ENCODE assay signal across 16 cellular contexts in the genomic region with DNA sequence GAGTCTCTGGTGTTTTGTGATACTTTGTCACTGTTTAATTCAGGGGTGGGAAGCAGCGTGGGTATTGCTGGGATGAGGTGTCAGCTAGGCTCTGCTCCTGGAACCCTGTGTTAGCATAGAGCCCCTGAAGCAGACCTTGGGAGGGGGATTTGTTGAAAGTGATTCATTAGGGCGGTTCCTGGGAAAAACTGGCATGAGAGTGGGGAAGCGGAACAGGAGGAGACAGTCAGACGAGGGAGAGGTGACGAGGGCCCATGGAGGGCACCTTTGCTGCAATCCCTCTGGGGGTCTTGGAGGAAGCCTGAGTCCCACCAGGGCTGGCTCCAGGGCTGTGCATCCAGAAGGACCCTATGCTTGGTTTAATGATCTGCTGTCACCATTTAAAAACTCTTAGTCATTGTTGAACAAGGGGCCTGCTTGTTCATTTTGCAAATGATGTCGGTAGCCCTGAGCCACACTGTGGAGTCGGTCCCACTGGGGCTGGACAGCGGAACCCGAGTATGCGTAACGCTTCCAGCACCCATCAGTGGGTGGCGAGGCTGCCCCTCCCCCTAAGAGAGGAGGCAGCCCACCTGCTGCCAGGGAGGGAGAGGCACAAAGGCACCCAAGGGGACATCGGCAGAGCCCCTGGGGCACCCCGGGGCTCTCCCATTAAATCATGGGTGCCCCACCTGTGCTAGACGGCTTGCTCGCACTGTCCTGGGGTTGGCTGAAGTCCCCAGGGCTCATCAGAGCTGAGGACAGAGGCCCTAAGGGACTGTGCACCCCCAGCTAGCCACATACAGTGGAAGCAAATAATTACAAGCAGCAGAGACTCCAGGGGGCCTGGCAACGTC. TPM values are rescaled to one million over a fixed set of nuclear protein-coding genes. Genes with fewer than 3 reads are reported as not detected.
DNase-seq lines count a peak whose midpoint lies in the region; ATAC-seq and TF ChIP-seq lines count a peak whose summit lies in the region.
"Had no signal": no experiment of that assay in that cellular context is flagged by ENCODE, and none has a peak within 500 bp of the region (broad histone marks: within the 10 kb centered on the region; RNA-seq: fewer than 3 reads in every experiment).

No MANE protein-coding gene starts in this region.

- H3K27ac ChIP-seq in BLaER1 (no peak overlapping the region), HEK293 (ENCODE audit: extremely low read depth, low read depth, low read length) (no peak overlapping the region)
- H3K27ac ChIP-seq: 22Rv1 had no signal

- H3K4me3 ChIP-seq in BLaER1 (no peak overlapping the region), HEK293 (ENCODE audit: low read depth, low read length) (no peak overlapping the region), foreskin fibroblast (ENCODE audit: low read depth in 1 of 2, low read length in 2 of 2) (no peak overlapping the region)
- H3K4me3 ChIP-seq: HAP-1 had no signal

- no peaks in the 10 kb centered on the region for H4K20me1 ChIP-seq in BLaER1

- H3K4me1 ChIP-seq in BLaER1 (peaks cover 5% of the 10 kb centered on the region; the same call in 1 of the 2 replicates), HEK293 (ENCODE audit: control insufficient read depth, insufficient read depth, low read length) (no peaks in the 10 kb centered on the region)
- H3K4me1 ChIP-seq: HAP-1 had no signal

- ATAC-seq in stimulated activated naive B cell treated with anti-CD40 and anti-IgM and Interleukin-4, amounts not matched to agents 10 μg/mL and 1 μg/mL and 100 μg/mL, for 72 hours (replicated peaks) = no peak
- ATAC-seq: HepG2 had no signal

- POLR2A ChIA-PET in HEK293 (lab: Yijun Ruan, JAX) = no interaction called here
- POLR2A ChIA-PET in MCF 10A (lab: Yijun Ruan, JAX) = no interaction called here

- DNase-seq in left kidney (ENCODE audit: low read depth, low spot score) (peak; percentile 59), posterior vena cava (ENCODE audit: low spot score) (peak; percentile 64), foreskin fibroblast (no peak), kidney tubule cell (ENCODE audit: low spot score) (no peak), MCF 10A (ENCODE audit: unreplicated experiment) (no peak)
- DNase-seq in stimulated activated naive B cell treated with anti-CD40 and anti-IgM and Interleukin-4, amounts not matched to agents 10 μg/mL and 1 μg/mL and 100 μg/mL, for 72 hours = no peak
- DNase-seq: CD4-positive, CD25-positive, alpha-beta regulatory T cell; DMS53; GOT3; HFFc6 had no signal

- TF ChIP-seq CTCF in HEK293 (tag by site-specific recombination; IDR thresholded peaks at IDR 0.05) (no peak), foreskin fibroblast (IDR thresholded peaks at IDR 0.05; ENCODE audit: low read depth, low read length) (no peak), MCF 10A (IDR thresholded peaks at IDR 0.05; ENCODE audit: unreplicated experiment) (no peak)

- H3K9me3 Mint-ChIP-seq in stimulated activated naive B cell treated with anti-CD40 and anti-IgM and Interleukin-4, amounts not matched to agents 10 μg/mL and 1 μg/mL and 100 μg/mL, for 72 hours = peaks cover 3% of the 10 kb centered on the region in 2 donors
- no peaks in the 10 kb centered on the region for H3K9me3 Mint-ChIP-seq in MCF 10A (ENCODE audit: unreplicated experiment)

- CTCF ChIA-PET in HEK293 (lab: Yijun Ruan, JAX) (interaction anchor here (0.7 to 1.0 kb wide), 2 partner anchors 53 to 687 kb away, joined by 3 read pairs; no protein-coding TSS in a partner anchor), MCF 10A (lab: Yijun Ruan, JAX) (no interaction called here)

- no peaks in the 10 kb centered on the region for H3K36me3 Mint-ChIP-seq in stimulated activated naive B cell treated with anti-CD40 and anti-IgM and Interleukin-4, amounts not matched to agents 10 μg/mL and 1 μg/mL and 100 μg/mL, for 72 hours
- H3K36me3 Mint-ChIP-seq in MCF 10A (ENCODE audit: insufficient read depth, unreplicated experiment) = no peaks in the 10 kb centered on the region
- H3K36me3 Mint-ChIP-seq: CD4-positive, CD25-positive, alpha-beta regulatory T cell had no signal

- intact Hi-C loops in posterior vena cava (cut with DNase I) = no loop called here
- intact Hi-C loops in MCF 10A (cut with micrococcal nuclease) = no loop called here

- H3K4me2 ChIP-seq in BLaER1 = 0 out of 2 replicates have a peak overlapping the region, but pooled peaks have one; percentile 10

- H3K36me3 ChIP-seq in BLaER1 = no peaks in the 10 kb centered on the region
- no peaks in the 10 kb centered on the region for H3K36me3 ChIP-seq in HEK293 (ENCODE audit: control insufficient read depth in 2 of 2, insufficient read depth in 1 of 2, low read length in 2 of 2)
- H3K36me3 ChIP-seq: HAP-1 had no signal

- H3K27me3 Mint-ChIP-seq in stimulated activated naive B cell treated with anti-CD40 and anti-IgM and Interleukin-4, amounts not matched to agents 10 μg/mL and 1 μg/mL and 100 μg/mL, for 72 hours = peaks cover 4 to 11% of the 10 kb centered on the region in 2 donors
- peaks cover 10% of the 10 kb centered on the region for H3K27me3 Mint-ChIP-seq in MCF 10A (ENCODE audit: insufficient read depth, unreplicated experiment)
- H3K27me3 Mint-ChIP-seq: CD4-positive, CD25-positive, alpha-beta regulatory T cell had no signal

- no peaks in the 10 kb centered on the region for H3K4me1 Mint-ChIP-seq in stimulated activated naive B cell treated with anti-CD40 and anti-IgM and Interleukin-4, amounts not matched to agents 10 μg/mL and 1 μg/mL and 100 μg/mL, for 72 hours
- no peaks in the 10 kb centered on the region for H3K4me1 Mint-ChIP-seq in MCF 10A (ENCODE audit: insufficient read depth, unreplicated experiment)
- H3K4me1 Mint-ChIP-seq: CD4-positive, CD25-positive, alpha-beta regulatory T cell had no signal

- H3K27me3 ChIP-seq in BLaER1 = no peaks in the 10 kb centered on the region

- H3K9me3 ChIP-seq in BLaER1 (no peaks in the 10 kb centered on the region), HEK293 (ENCODE audit: control insufficient read depth, insufficient read depth, low read depth, low read length) (no peaks in the 10 kb centered on the region)
- H3K9me3 ChIP-seq: HAP-1 had no signal

- BruUV-seq in MCF 10A (replicated peaks; lab: Mats Ljungman, UMichigan) = no TSS peak

- H3K9ac ChIP-seq in BLaER1 = no peak overlapping the region

- H3K27ac Mint-ChIP-seq in stimulated activated naive B cell treated with anti-CD40 and anti-IgM and Interleukin-4, amounts not matched to agents 10 μg/mL and 1 μg/mL and 100 μg/mL, for 72 hours = no peak overlapping the region
- H3K27ac Mint-ChIP-seq in MCF 10A (ENCODE audit: low read depth, unreplicated experiment) = no peak overlapping the region
- H3K27ac Mint-ChIP-seq: CD4-positive, CD25-positive, alpha-beta regulatory T cell; HFFc6 had no signal

- H3K4me3 Mint-ChIP-seq in stimulated activated naive B cell treated with anti-CD40 and anti-IgM and Interleukin-4, amounts not matched to agents 10 μg/mL and 1 μg/mL and 100 μg/mL, for 72 hours = no peak overlapping the region
- H3K4me3 Mint-ChIP-seq in MCF 10A (ENCODE audit: unreplicated experiment) = no peak overlapping the region
- H3K4me3 Mint-ChIP-seq: CD4-positive, CD25-positive, alpha-beta regulatory T cell; HFFc6 had no signal

TF ChIP-seq in HEK293, 187 proteins besides CTCF, POLR2A, EP300 and RAD21:
- TF ChIP-seq ZNF660 (tag by site-specific recombination; IDR thresholded peaks at IDR 0.05) = no peak
- TF ChIP-seq ZIC2 (tag by site-specific recombination; IDR thresholded peaks at IDR 0.05) = peak; percentile 59

RNA-seq across cellular contexts. Expression of gene WFDC1, which starts 35.4 kb away (rescaled TPM):
- 10 to 100 TPM; 48.7 to 93.6 TPM for total RNA-seq in posterior vena cava
- total RNA-seq in MCF 10A (2022) = not detected in 2 replicates
- total RNA-seq: A673; CD4-positive, CD25-positive, alpha-beta regulatory T cell; HepG2 had no signal

RNA-seq across cellular contexts. Expression of gene ATP2C2, which starts 38.3 kb away (rescaled TPM):
- total RNA-seq in posterior vena cava = under 1 TPM; 0.10 to 0.19 TPM
- not detected in 2 replicates for total RNA-seq in MCF 10A (2022)
- total RNA-seq: A673; CD4-positive, CD25-positive, alpha-beta regulatory T cell; HepG2; HFFc6 had no signal

Comparison
In these comparisons a context has a peak if more than half of its experiments do, and no peak if none do; other contexts are left out.
1. DNase-seq: peak in left kidney (single experiment) and posterior vena cava (single experiment); none in foreskin fibroblast (0 of 2), kidney tubule cell (single experiment), stimulated activated naive B cell treated with anti-CD40 and anti-IgM and Interleukin-4, amounts not matched to agents 10 μg/mL and 1 μg/mL and 100 μg/mL, for 72 hours (single experiment) and MCF 10A (single experiment).
2. RNA of gene WFDC1, which starts 35.4 kb away (total RNA-seq): 48.7 to 93.6 TPM in posterior vena cava; not detected in MCF 10A; every median in the first group is over 10 times any median in the second.